In genomic region chr1:198201956-198202784, GRCh38 we compare ENCODE assay signal across 9 cellular contexts. TPM values are rescaled to one million over a fixed set of nuclear protein-coding genes. Genes with fewer than 3 reads are reported as not detected.
DNase-seq lines count a peak whose midpoint lies in the region; ATAC-seq and TF ChIP-seq lines count a peak whose summit lies in the region.
"Had no signal": no experiment of that assay in that cellular context is flagged by ENCODE, and none has a peak within 500 bp of the region (broad histone marks: within the 10 kb centered on the region; RNA-seq: fewer than 3 reads in every experiment).

No MANE protein-coding gene starts in this region.

- no peak overlapping the region for H3K4ac ChIP-seq in IMR-90 (ENCODE audit: low read depth, low read length)

- H2AK9ac ChIP-seq in IMR-90 (replicated peaks; ENCODE audit: low read depth, low read length, poor library complexity) = no peak overlapping the region

- peak overlapping the region; percentile 30; the same call in 1 of the 2 replicates for H3K14ac ChIP-seq in IMR-90 (replicated peaks; ENCODE audit: low read depth, low read length)

- H3K4me3 Mint-ChIP-seq in neural crest cell = no peak overlapping the region

- H3K27me3 Mint-ChIP-seq in neural crest cell (ENCODE audit: low read depth) = no peaks in the 10 kb centered on the region

- dilution Hi-C loops in IMR-90 (cut with HindIII; ENCODE audit: low sequenced_read_pairs, unreplicated experiment) = no loop called here

- H4K20me1 ChIP-seq in IMR-90 (ENCODE audit: insufficient read depth, low read length) (peaks cover 30% of the 10 kb centered on the region), PC-3 (ENCODE audit: low read length) (no peaks in the 10 kb centered on the region)

- peak overlapping the region; percentile 25 for H2BK5ac ChIP-seq in IMR-90 (ENCODE audit: low read depth, low read length, poor library complexity, severe bottlenecking)

- no peak overlapping the region; the same call in 1 of the 2 replicates for H2AK5ac ChIP-seq in IMR-90 (ENCODE audit: low read depth, low read length)

- no peak overlapping the region for H4K5ac ChIP-seq in IMR-90 (ENCODE audit: low read depth, low read length)

- no peak overlapping the region for H3K18ac ChIP-seq in IMR-90 (ENCODE audit: low read depth, low read length)

- no peak overlapping the region for H3K56ac ChIP-seq in IMR-90 (ENCODE audit: extremely low read depth, insufficient read depth, low read length)

- H3K9ac ChIP-seq in IMR-90 (ENCODE audit: low read depth, low read length) (no peak overlapping the region), PC-3 (ENCODE audit: low read length) (no peak overlapping the region)

- ATAC-seq in GM18519 (IDR thresholded peaks at IDR 0.05; ENCODE audit: low FRiP score, unreplicated experiment) (peak; percentile 62), GM21717 (IDR thresholded peaks at IDR 0.05; ENCODE audit: unreplicated experiment) (peak; percentile 91), IMR-90 (ENCODE audit: low read depth) (no peak), PC-3 (no peak)

- H2BK20ac ChIP-seq in IMR-90 (ENCODE audit: low read depth, low read length) = no peak overlapping the region

- no peak overlapping the region for H2BK120ac ChIP-seq in IMR-90 (ENCODE audit: low read depth, low read length)

- no peak overlapping the region for H3K27ac ChIP-seq in IMR-90 (ENCODE audit: insufficient read depth, low read length)
- no peak overlapping the region for H3K27ac ChIP-seq in PC-3 (ENCODE audit: low read length)

- DNase-seq in IMR-90 (no peak), neural crest cell (ENCODE audit: low read depth, low spot score) (no peak), occipital lobe (lab: John Stamatoyannopoulos, UW) (no peak), PC-3 (no peak), DMS153 treated with DMSO at 0.1 percent for 48 hours (lab: John Stamatoyannopoulos, UW; ENCODE audit: unreplicated experiment) (no peak), pons (ENCODE audit: low spot score) (no peak)
- DNase-seq: effector CD8-positive, alpha-beta T cell had no signal

- H3K23ac ChIP-seq in IMR-90 (ENCODE audit: low read depth, low read length) = no peak overlapping the region

- H3K9me1 ChIP-seq in IMR-90 (ENCODE audit: insufficient read depth, low read length) = peaks cover 6% of the 10 kb centered on the region; the same call in 1 of the 2 replicates

- POLR2A ChIA-PET in IMR-90 (lab: Charles Lee; ENCODE audit: unreplicated experiment) = no interaction called here
- POLR2A ChIA-PET in PC-3 (lab: Charles Lee; ENCODE audit: unreplicated experiment) = no interaction called here

- H3K9me3 ChIP-seq in IMR-90 (ENCODE audit: control insufficient read depth, insufficient read depth, low read length) = no peaks in the 10 kb centered on the region
- no peaks in the 10 kb centered on the region for H3K9me3 ChIP-seq in PC-3 (ENCODE audit: low read length)

- H3K36me3 ChIP-seq in IMR-90 (ENCODE audit: control insufficient read depth, insufficient read depth, low read length) = no peaks in the 10 kb centered on the region
- H3K36me3 ChIP-seq in PC-3 (ENCODE audit: low read depth, low read length) = no peaks in the 10 kb centered on the region

- no peaks in the 10 kb centered on the region for H3K27me3 ChIP-seq in IMR-90 (ENCODE audit: control insufficient read depth, insufficient read depth, low read length)
- no peaks in the 10 kb centered on the region for H3K27me3 ChIP-seq in PC-3 (ENCODE audit: low read length)

- H3K4me1 ChIP-seq in IMR-90 (ENCODE audit: control insufficient read depth, insufficient read depth, low read length) (peaks cover 10% of the 10 kb centered on the region), PC-3 (ENCODE audit: insufficient read depth, low read length) (no peaks in the 10 kb centered on the region)

- no peak overlapping the region for H2BK15ac ChIP-seq in IMR-90 (ENCODE audit: low read depth, low read length)

- no TSS peak for BruUV-seq in IMR-90 (replicated peaks; lab: Mats Ljungman, UMichigan)
- no TSS peak for BruUV-seq in PC-3 (replicated peaks; lab: Mats Ljungman, UMichigan)

- TF ChIP-seq RAD21 in IMR-90 (IDR thresholded peaks at IDR 0.05; ENCODE audit: low read length) = no peak

- H3K79me2 ChIP-seq in PC-3 (ENCODE audit: low read length) = peaks cover 96% of the 10 kb centered on the region

- peaks cover 23 to 66% of the 10 kb centered on the region in 2 experiments for H3K79me1 ChIP-seq in IMR-90 (ENCODE audit: low read depth in 1 of 2, low read length in 2 of 2)

- H4K91ac ChIP-seq in IMR-90 (ENCODE audit: insufficient read depth, low read depth, low read length) = no peak overlapping the region

- H4K8ac ChIP-seq in IMR-90 (ENCODE audit: low read depth in 2 of 2, low read length in 2 of 2) = no peak overlapping the region

- peak overlapping the region; percentile 58 for H3K27ac Mint-ChIP-seq in neural crest cell (ENCODE audit: unreplicated experiment)

- intact Hi-C loops in IMR-90 (cut with micrococcal nuclease) (no loop called here), PC-3 (cut with micrococcal nuclease) (no loop called here)

- H2AFZ ChIP-seq in IMR-90 (replicated peaks; ENCODE audit: low read length, poor library complexity) (no peak overlapping the region), PC-3 (ENCODE audit: low read length) (no peak overlapping the region)

- peaks cover 37% of the 10 kb centered on the region for H3K4me1 Mint-ChIP-seq in neural crest cell

- no peak for TF ChIP-seq POLR2A in IMR-90 (IDR thresholded peaks at IDR 0.05; ENCODE audit: low read depth, low read length)

- H3K4me2 ChIP-seq in IMR-90 (ENCODE audit: low read depth, low read length) (no peak overlapping the region), PC-3 (ENCODE audit: low read length) (no peak overlapping the region)

- WGBS in IMR-90 (ENCODE audit: extremely low coverage in 2 of 2, insufficient read length in 1 of 2), 2 experiments = 80% methylated on average over 1 of the region's 10 CpGs; no CpG with 5 or more reads in 1 of the 2 experiments

- no peaks in the 10 kb centered on the region for H3K9me2 ChIP-seq in PC-3 (replicated peaks; ENCODE audit: low read length)

- in situ Hi-C loops in IMR-90 (cut with MboI; ENCODE audit: low sequenced_read_pairs) = no loop called here

- H3F3A ChIP-seq in PC-3 (ENCODE audit: low read length, unreplicated experiment) = no peaks in the 10 kb centered on the region

- no peak for TF ChIP-seq CTCF in IMR-90 (conservative IDR thresholded peaks at IDR 0.05; ENCODE audit: low read depth, low read length)
- no peak for TF ChIP-seq CTCF in neural crest cell (conservative IDR thresholded peaks at IDR 0.05)
- no peak for TF ChIP-seq CTCF in PC-3 (conservative IDR thresholded peaks at IDR 0.05; ENCODE audit: low read depth, low read length)

- H3K9me3 Mint-ChIP-seq in neural crest cell = no peaks in the 10 kb centered on the region

- CTCF ChIA-PET in IMR-90 (lab: Yijun Ruan, JAX) (no interaction called here), PC-3 (lab: Charles Lee) (interaction anchor here (0.6 kb wide), 1 partner anchor 511 kb away, joined by 3 read pairs; no protein-coding TSS in a partner anchor)

- H3K36me3 Mint-ChIP-seq in neural crest cell (ENCODE audit: low read depth) = no peaks in the 10 kb centered on the region

- H3K4me3 ChIP-seq in IMR-90 (ENCODE audit: insufficient read depth, low read depth, low read length) (no peak overlapping the region), PC-3 (ENCODE audit: low read length) (no peak overlapping the region)

TF ChIP-seq in IMR-90, 13 proteins besides CTCF, POLR2A, EP300 and RAD21:
- no peak for TF ChIP-seq SMC3 (IDR thresholded peaks at IDR 0.05; ENCODE audit: low read depth, low read length)
- no peak for TF ChIP-seq NFE2L2 (IDR thresholded peaks at IDR 0.05; ENCODE audit: low read depth, low read length)
- TF ChIP-seq, protein P1, sequence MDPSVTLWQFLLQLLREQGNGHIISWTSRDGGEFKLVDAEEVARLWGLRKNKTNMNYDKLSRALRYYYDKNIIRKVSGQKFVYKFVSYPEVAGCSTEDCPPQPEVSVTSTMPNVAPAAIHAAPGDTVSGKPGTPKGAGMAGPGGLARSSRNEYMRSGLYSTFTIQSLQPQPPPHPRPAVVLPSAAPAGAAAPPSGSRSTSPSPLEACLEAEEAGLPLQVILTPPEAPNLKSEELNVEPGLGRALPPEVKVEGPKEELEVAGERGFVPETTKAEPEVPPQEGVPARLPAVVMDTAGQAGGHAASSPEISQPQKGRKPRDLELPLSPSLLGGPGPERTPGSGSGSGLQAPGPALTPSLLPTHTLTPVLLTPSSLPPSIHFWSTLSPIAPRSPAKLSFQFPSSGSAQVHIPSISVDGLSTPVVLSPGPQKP (IDR thresholded peaks at IDR 0.05; ENCODE audit: borderline replicate concordance, low read depth, low read length) = no peak
- no peak for TF ChIP-seq MXI1 (IDR thresholded peaks at IDR 0.05; ENCODE audit: borderline replicate concordance, low read depth, low read length)
- TF ChIP-seq BHLHE40 (IDR thresholded peaks at IDR 0.05; ENCODE audit: low read depth, low read length) = no peak
- no peak for TF ChIP-seq RCOR1 (IDR thresholded peaks at IDR 0.05; ENCODE audit: insufficient replicate concordance, low read length)
- TF ChIP-seq FOS (IDR thresholded peaks at IDR 0.05; ENCODE audit: low read depth, low read length) = no peak

RNA-seq across cellular contexts. Expression of gene NEK7, which starts 45.4 kb away (rescaled TPM):
- total RNA-seq in IMR-90 (2012; rRNA removed) (297 and 467 TPM in 2 replicates), neural crest cell (10.9 and 12.5 TPM in 2 replicates), occipital lobe (24.6 TPM), PC-3 (2014; rRNA removed) (23.2 and 25.2 TPM in 2 replicates)
- polyA plus RNA-seq in IMR-90 (2012; rRNA removed) = 82.8 and 89.0 TPM in 2 replicates
- 23.2 and 34.7 TPM in 2 replicates for polyA plus RNA-seq in IMR-90 (2012; cell fraction: cytosol; rRNA removed)
- polyA plus RNA-seq in IMR-90 (2012; cell fraction: nucleus; rRNA removed; ENCODE audit: low replicate concordance) = 11.9 and 86.4 TPM in 2 replicates

Comparison
In these comparisons a context has a peak if more than half of its experiments do, and no peak if none do; other contexts are left out.
1. ATAC-seq: peak in GM18519 (single experiment) and GM21717 (single experiment); none in IMR-90 (single experiment) and PC-3 (single experiment).
2. RNA of gene NEK7, which starts 45.4 kb away (total RNA-seq): 297 to 467 TPM in IMR-90; 23.2 to 25.2 TPM in PC-3, 24.6 TPM in occipital lobe (single experiment) and 10.9 to 12.5 TPM in neural crest cell; every median in the first group is over 10 times any median in the second.